Comparison of ENCODE assay signal across 8 cellular contexts in genomic region chr11:36376315-36376887, GRCh38.
DNase-seq lines count a peak whose midpoint lies in the region; ATAC-seq, FAIRE-seq and TF ChIP-seq lines count a peak whose summit lies in the region.

No MANE protein-coding gene starts in this region.

- peak overlapping the region; percentile 76 for H3K27ac Mint-ChIP-seq in CD4-positive, alpha-beta T cell
- peak overlapping the region; percentile 24 to 81 (median 78) for H3K27ac Mint-ChIP-seq in brain
- H3K27ac Mint-ChIP-seq in stimulated activated effector memory CD8-positive, alpha-beta T cell treated with anti-CD3 and anti-CD28 coated beads, Interleukin-12 subunit alpha, Interleukin-12 subunit beta, amount 100 ng/mL, for 72 hours: peak overlapping the region; percentile 94

- H3K27me3 Mint-ChIP-seq in CD4-positive, alpha-beta T cell: peaks cover 64% of the 10 kb centered on the region
- H3K27me3 Mint-ChIP-seq in brain: peaks cover 56% of the 10 kb centered on the region

- no peaks in the 10 kb centered on the region for H3K9me3 Mint-ChIP-seq in CD4-positive, alpha-beta T cell
- H3K9me3 Mint-ChIP-seq in brain: peaks cover 0 to 3% (median 0%) of the 10 kb centered on the region in 5 experiments
- H3K9me3 Mint-ChIP-seq in stimulated activated effector memory CD8-positive, alpha-beta T cell treated with anti-CD3 and anti-CD28 coated beads, Interleukin-12 subunit alpha, Interleukin-12 subunit beta, amount 100 ng/mL, for 72 hours: no peaks in the 10 kb centered on the region

- peak overlapping the region; percentile 90 for H3K4me2 ChIP-seq in keratinocyte (ENCODE audit: control insufficient read depth, extremely low read depth, insufficient read depth, low read depth, low read length)

- H3K4me3 Mint-ChIP-seq in CD4-positive, alpha-beta T cell: peak overlapping the region; percentile 91
- peak overlapping the region; percentile 92 to 97 (median 95) for H3K4me3 Mint-ChIP-seq in brain
- peak overlapping the region; percentile 92 for H3K4me3 Mint-ChIP-seq in stimulated activated effector memory CD8-positive, alpha-beta T cell treated with anti-CD3 and anti-CD28 coated beads, Interleukin-12 subunit alpha, Interleukin-12 subunit beta, amount 100 ng/mL, for 72 hours

- H3K4me1 Mint-ChIP-seq in CD4-positive, alpha-beta T cell (ENCODE audit: low read depth): peaks cover 39% of the 10 kb centered on the region
- H3K4me1 Mint-ChIP-seq in brain: peaks cover 42% of the 10 kb centered on the region
- H3K4me1 Mint-ChIP-seq in stimulated activated effector memory CD8-positive, alpha-beta T cell treated with anti-CD3 and anti-CD28 coated beads, Interleukin-12 subunit alpha, Interleukin-12 subunit beta, amount 100 ng/mL, for 72 hours: peaks cover 41% of the 10 kb centered on the region

- no peaks in the 10 kb centered on the region for H3K9me1 ChIP-seq in keratinocyte (ENCODE audit: control insufficient read depth, extremely low read depth, insufficient read depth, low read length)

- POLR2A ChIA-PET in CD4-positive, alpha-beta T cell (lab: Charles Lee): interaction anchor here (1.0 to 3.7 kb wide), 5 partner anchors 13 to 34 kb away, joined by 3 to 18 read pairs (median 7); no protein-coding TSS in a partner anchor

- no peak overlapping the region for H3K27ac ChIP-seq in CD4-positive, alpha-beta T cell (ENCODE audit: low read depth, low read length)
- peak overlapping the region; percentile 47 for H3K27ac ChIP-seq in keratinocyte (ENCODE audit: control insufficient read depth, insufficient read depth, low read length)

- FAIRE-seq in keratinocyte (lab: Jason Lieb, UNC): no peak

- no peak for DNase-seq in CD4-positive, alpha-beta T cell
- DNase-seq in Jurkat, Clone E6-1 (ENCODE audit: low read depth, low spot score): no peak
- DNase-seq in keratinocyte (ENCODE audit: low read depth, low spot score) (no peak), NCI-H2171 (lab: John Stamatoyannopoulos, UW) (no peak)
- DNase-seq in stimulated activated effector memory CD8-positive, alpha-beta T cell treated with anti-CD3 and anti-CD28 coated beads, Interleukin-12 subunit alpha, Interleukin-12 subunit beta, amount 100 ng/mL, for 72 hours (ENCODE audit: low spot score in 2 of 2): no peak

- peak overlapping the region; percentile 95 for H2AFZ ChIP-seq in keratinocyte (ENCODE audit: control insufficient read depth, low read length)

- ATAC-seq in CD4-positive, alpha-beta T cell (ENCODE audit: poor library complexity): no peak
- ATAC-seq in stimulated activated effector memory CD8-positive, alpha-beta T cell treated with anti-CD3 and anti-CD28 coated beads, Interleukin-12 subunit alpha, Interleukin-12 subunit beta, amount 100 ng/mL, for 72 hours: no peak
- ATAC-seq in HG02870 (IDR thresholded peaks at IDR 0.05; ENCODE audit: unreplicated experiment): no peak
- no peak for ATAC-seq in HG02981 (IDR thresholded peaks at IDR 0.05; ENCODE audit: unreplicated experiment)

- dilution Hi-C loops in keratinocyte (cut with MboI; ENCODE audit: extremely low pct_ligation_motif_present, low sequenced_read_pairs): loop anchor here (25.0 kb wide), 1 partner anchor 89 kb away; the partner anchor contains the start of genes COMMD9 and PRR5L

- peaks cover 0 to 11% of the 10 kb centered on the region in 2 experiments for H3K36me3 ChIP-seq in keratinocyte (ENCODE audit: control insufficient read depth in 2 of 2, extremely low read depth in 1 of 2, insufficient read depth in 2 of 2, low read length in 2 of 2)

- peaks cover 28% of the 10 kb centered on the region for H3K27me3 ChIP-seq in CD4-positive, alpha-beta T cell (ENCODE audit: control insufficient read depth, insufficient read depth, low read length)
- no peaks in the 10 kb centered on the region for H3K27me3 ChIP-seq in keratinocyte (ENCODE audit: control insufficient read depth, extremely low read depth, insufficient read depth, low read length)

- H3K4me3 ChIP-seq in Jurkat, Clone E6-1 (ENCODE audit: low read length): peak overlapping the region; percentile 49
- peak overlapping the region; percentile 89 to 93 (median 90) for H3K4me3 ChIP-seq in keratinocyte (ENCODE audit: control insufficient read depth in 2 of 3, extremely low read depth in 1 of 3, insufficient read depth in 2 of 3, low read depth in 1 of 3, low read length in 3 of 3)

- no peaks in the 10 kb centered on the region for H4K20me1 ChIP-seq in keratinocyte (ENCODE audit: control insufficient read depth, extremely low read depth, insufficient read depth, low read length)

- CTCF ChIA-PET in CD4-positive, alpha-beta T cell (lab: Charles Lee): interaction anchor here (0.7 to 3.5 kb wide), 8 partner anchors 9 to 134 kb away, joined by 3 to 20 read pairs (median 4); partner anchors contain the start of gene TRAF6

- no peak for TF ChIP-seq CTCF in CD4-positive, alpha-beta T cell (IDR thresholded peaks at IDR 0.05)
- no peak for TF ChIP-seq CTCF in brain (conservative IDR thresholded peaks at IDR 0.05)
- TF ChIP-seq CTCF in keratinocyte (optimal IDR thresholded peaks at IDR 0.05 in 1 of 3, IDR thresholded peaks at IDR 0.05 in 1 of 3, conservative IDR thresholded peaks at IDR 0.05 in 1 of 3; ENCODE audit: extremely low read depth in 1 of 3, insufficient read depth in 2 of 3, low read length in 3 of 3): no peak

- H3K79me2 ChIP-seq in keratinocyte (ENCODE audit: control insufficient read depth, insufficient read depth, low read length): peaks cover 28% of the 10 kb centered on the region

- peak overlapping the region; percentile 77 for H3K9ac ChIP-seq in keratinocyte (ENCODE audit: control insufficient read depth, extremely low read depth, insufficient read depth, low read length)

- no peaks in the 10 kb centered on the region for H3K9me3 ChIP-seq in CD4-positive, alpha-beta T cell (ENCODE audit: control insufficient read depth, low read length)
- no peaks in the 10 kb centered on the region for H3K9me3 ChIP-seq in keratinocyte (ENCODE audit: control insufficient read depth, low read depth, low read length)

- no peaks in the 10 kb centered on the region for H3K36me3 Mint-ChIP-seq in CD4-positive, alpha-beta T cell (ENCODE audit: low read depth)
- H3K36me3 Mint-ChIP-seq in brain: peaks cover 4% of the 10 kb centered on the region
- peaks cover 51% of the 10 kb centered on the region for H3K36me3 Mint-ChIP-seq in stimulated activated effector memory CD8-positive, alpha-beta T cell treated with anti-CD3 and anti-CD28 coated beads, Interleukin-12 subunit alpha, Interleukin-12 subunit beta, amount 100 ng/mL, for 72 hours

- peaks cover 8% of the 10 kb centered on the region for H3K4me1 ChIP-seq in keratinocyte (ENCODE audit: control insufficient read depth, extremely low read depth, insufficient read depth, low read length)

- intact Hi-C loops in CD4-positive, alpha-beta T cell (cut with DNase I, micrococcal nuclease): no loop called here
